Comparison of ENCODE assay signal across 1 cellular context in the genomic region with DNA sequence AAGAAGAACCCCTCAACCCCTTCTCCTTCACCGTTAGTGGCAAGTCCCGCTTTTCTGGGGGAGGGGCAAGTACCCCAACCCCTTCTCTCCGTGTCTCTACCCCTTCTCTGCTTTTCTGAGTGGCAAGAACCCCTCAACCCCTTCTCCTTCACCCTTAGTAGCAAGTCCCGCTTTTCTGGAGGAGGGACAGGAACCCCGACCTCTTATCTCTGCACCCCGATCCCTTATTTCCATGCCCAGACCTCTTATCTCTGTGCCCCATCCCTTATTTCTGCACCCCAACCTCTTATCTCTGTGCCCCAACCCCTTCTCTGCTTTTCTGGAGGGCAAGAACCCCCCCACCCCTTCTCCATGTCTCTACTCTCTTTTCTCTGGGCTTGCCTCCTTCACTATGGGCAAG.
A peak's percentile ranks its signal among the peaks of the same experiment; 100 is the strongest.
TF ChIP-seq lines count a peak whose summit lies in the region.
"Not testable (repeated sequence)": the region's sequence is repeated elsewhere in the genome, so short reads cannot be mapped to it uniquely, and the experiment has no call there.

No MANE protein-coding gene starts in this region.

TF ChIP-seq in K562, 482 proteins besides CTCF, POLR2A, EP300 and RAD21 (continued from another document):
- TF ChIP-seq, protein P1, sequence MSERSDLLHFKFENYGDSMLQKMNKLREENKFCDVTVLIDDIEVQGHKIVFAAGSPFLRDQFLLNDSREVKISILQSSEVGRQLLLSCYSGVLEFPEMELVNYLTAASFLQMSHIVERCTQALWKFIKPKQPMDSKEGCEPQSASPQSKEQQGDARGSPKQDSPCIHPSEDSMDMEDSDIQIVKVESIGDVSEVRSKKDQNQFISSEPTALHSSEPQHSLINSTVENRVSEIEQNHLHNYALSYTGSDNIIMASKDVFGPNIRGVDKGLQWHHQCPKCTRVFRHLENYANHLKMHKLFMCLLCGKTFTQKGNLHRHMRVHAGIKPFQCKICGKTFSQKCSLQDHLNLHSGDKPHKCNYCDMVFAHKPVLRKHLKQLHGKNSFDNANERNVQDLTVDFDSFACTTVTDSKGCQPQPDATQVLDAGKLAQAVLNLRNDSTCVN (CRISPR knock-in tag; IDR thresholded peaks at IDR 0.05): 0 out of 2 replicates have a peak, but pooled peaks have one; percentile 59
- 0 out of 4 replicates have a peak, but pooled peaks of 1 of the 2 experiments have one; percentile 37 for TF ChIP-seq MAZ (CRISPR knock-in tag; conservative IDR thresholded peaks at IDR 0.05 in 1 of 2, IDR thresholded peaks at IDR 0.05 in 1 of 2)
- TF ChIP-seq TRIM24 (IDR thresholded peaks at IDR 0.05): 0 out of 4 replicates have a peak, but pooled peaks of 1 of the 2 experiments have one; percentile 9
- TF ChIP-seq, protein P2, sequence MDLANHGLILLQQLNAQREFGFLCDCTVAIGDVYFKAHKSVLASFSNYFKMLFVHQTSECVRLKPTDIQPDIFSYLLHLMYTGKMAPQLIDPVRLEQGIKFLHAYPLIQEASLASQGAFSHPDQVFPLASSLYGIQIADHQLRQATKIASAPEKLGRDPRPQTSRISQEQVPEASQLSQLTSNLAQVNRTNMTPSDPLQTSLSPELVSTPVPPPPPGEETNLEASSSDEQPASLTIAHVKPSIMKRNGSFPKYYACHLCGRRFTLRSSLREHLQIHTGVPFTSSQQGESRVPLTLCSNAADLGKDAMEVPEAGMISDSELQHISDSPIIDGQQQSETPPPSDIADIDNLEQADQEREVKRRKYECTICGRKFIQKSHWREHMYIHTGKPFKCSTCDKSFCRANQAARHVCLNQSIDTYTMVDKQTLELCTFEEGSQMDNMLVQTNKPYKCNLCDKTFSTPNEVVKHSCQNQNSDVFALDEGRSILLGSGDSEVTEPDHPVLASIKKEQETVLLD (IDR thresholded peaks at IDR 0.05): peak; percentile 55; the same call in 1 of the 2 replicates
- peak; percentile 81 for TF ChIP-seq TAL1 (IDR thresholded peaks at IDR 0.05)
- peak; percentile 90 for TF ChIP-seq ARID1B (IDR thresholded peaks at IDR 0.05)
- TF ChIP-seq NFIC (IDR thresholded peaks at IDR 0.05): peak; percentile 35; the same call in 1 of the 2 replicates
- peak; percentile 86 for TF ChIP-seq NCOR1 (IDR thresholded peaks at IDR 0.05)
- peak; percentile 79 for TF ChIP-seq CBFA2T2 (conservative IDR thresholded peaks at IDR 0.05)
- TF ChIP-seq SMARCC2 (IDR thresholded peaks at IDR 0.05; ENCODE audit: low read depth): peak; percentile 37; the same call in 1 of the 2 replicates
- peak; percentile 54; the same call in 1 of the 2 replicates for TF ChIP-seq SMARCA4 (IDR thresholded peaks at IDR 0.05)
- peak; percentile 67 for TF ChIP-seq TCF3 (CRISPR knock-in tag; IDR thresholded peaks at IDR 0.05)
- TF ChIP-seq CBFA2T3 (IDR thresholded peaks at IDR 0.05): peak; percentile 85
- TF ChIP-seq, protein P3, sequence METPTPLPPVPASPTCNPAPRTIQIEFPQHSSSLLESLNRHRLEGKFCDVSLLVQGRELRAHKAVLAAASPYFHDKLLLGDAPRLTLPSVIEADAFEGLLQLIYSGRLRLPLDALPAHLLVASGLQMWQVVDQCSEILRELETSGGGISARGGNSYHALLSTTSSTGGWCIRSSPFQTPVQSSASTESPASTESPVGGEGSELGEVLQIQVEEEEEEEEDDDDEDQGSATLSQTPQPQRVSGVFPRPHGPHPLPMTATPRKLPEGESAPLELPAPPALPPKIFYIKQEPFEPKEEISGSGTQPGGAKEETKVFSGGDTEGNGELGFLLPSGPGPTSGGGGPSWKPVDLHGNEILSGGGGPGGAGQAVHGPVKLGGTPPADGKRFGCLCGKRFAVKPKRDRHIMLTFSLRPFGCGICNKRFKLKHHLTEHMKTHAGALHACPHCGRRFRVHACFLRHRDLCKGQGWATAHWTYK (CRISPR knock-in tag; IDR thresholded peaks at IDR 0.05): peak; percentile 83; the same call in 1 of the 2 replicates
- TF ChIP-seq HDAC1 (IDR thresholded peaks at IDR 0.05): peak in 1 of 2 experiments; percentile 26; a peak in 1 of 4 replicates
- TF ChIP-seq, protein P4, sequence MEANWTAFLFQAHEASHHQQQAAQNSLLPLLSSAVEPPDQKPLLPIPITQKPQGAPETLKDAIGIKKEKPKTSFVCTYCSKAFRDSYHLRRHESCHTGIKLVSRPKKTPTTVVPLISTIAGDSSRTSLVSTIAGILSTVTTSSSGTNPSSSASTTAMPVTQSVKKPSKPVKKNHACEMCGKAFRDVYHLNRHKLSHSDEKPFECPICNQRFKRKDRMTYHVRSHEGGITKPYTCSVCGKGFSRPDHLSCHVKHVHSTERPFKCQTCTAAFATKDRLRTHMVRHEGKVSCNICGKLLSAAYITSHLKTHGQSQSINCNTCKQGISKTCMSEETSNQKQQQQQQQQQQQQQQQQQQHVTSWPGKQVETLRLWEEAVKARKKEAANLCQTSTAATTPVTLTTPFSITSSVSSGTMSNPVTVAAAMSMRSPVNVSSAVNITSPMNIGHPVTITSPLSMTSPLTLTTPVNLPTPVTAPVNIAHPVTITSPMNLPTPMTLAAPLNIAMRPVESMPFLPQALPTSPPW (CRISPR knock-in tag; IDR thresholded peaks at IDR 0.05): peak; percentile 60; the same call in 1 of the 2 replicates
- peak; percentile 72; the same call in 1 of the 2 replicates for TF ChIP-seq ELF4 (CRISPR knock-in tag; IDR thresholded peaks at IDR 0.05)
- TF ChIP-seq FOXM1 (IDR thresholded peaks at IDR 0.05; ENCODE audit: low read depth): 0 out of 2 replicates have a peak, but pooled peaks have one; percentile 13
- not testable (repeated sequence) for TF ChIP-seq FOXM1 (CRISPR knock-in tag; IDR thresholded peaks at IDR 0.05; ENCODE audit: low read depth)
TF ChIP-seq in K562: peak in this region for 24; not testable (repeated sequence) for 458.
